10 cellular contexts compared by ENCODE assay signal in genomic region chrX:153885208-153885787, GRCh38. TPM values are rescaled to one million over a fixed set of nuclear protein-coding genes. Genes with fewer than 3 reads are reported as not detected.
DNase-seq lines count a peak whose midpoint lies in the region; ATAC-seq and TF ChIP-seq lines count a peak whose summit lies in the region.
"Had no signal": no experiment of that assay in that cellular context is flagged by ENCODE, and none has a peak within 500 bp of the region (broad histone marks: within the 10 kb centered on the region; RNA-seq: fewer than 3 reads in every experiment).

No MANE protein-coding gene starts in this region.

- H3K4me3 Mint-ChIP-seq in activated naive CD4-positive, alpha-beta T cell treated with anti-CD3 and anti-CD28 coated beads for 36 hours, result peak overlapping the region; percentile 53
- peak overlapping the region; percentile 31 for H3K4me3 Mint-ChIP-seq in T-helper 17 cell

- in situ Hi-C loops in brain microvascular endothelial cell (cut with HindIII; ENCODE audit: low pct_ligation_motif_present, low sequenced_read_pairs), result no loop called here

- H3K27me3 ChIP-seq in iPS-15b (ENCODE audit: control insufficient read depth, insufficient read depth, low read length), result peaks cover 7% of the 10 kb centered on the region
- H3K27me3 ChIP-seq in stomach, result peaks cover 35 to 81% (median 79%) of the 10 kb centered on the region in 3 donors
- peaks cover 12% of the 10 kb centered on the region for H3K27me3 ChIP-seq in brain microvascular endothelial cell (replicated peaks)

- TF ChIP-seq CTCF in stomach (IDR thresholded peaks at IDR 0.05), result no peak
- no peak for TF ChIP-seq CTCF in brain microvascular endothelial cell (IDR thresholded peaks at IDR 0.05; ENCODE audit: low read depth, low read length, missing control alignments)

- H3K9me3 Mint-ChIP-seq in activated naive CD4-positive, alpha-beta T cell treated with anti-CD3 and anti-CD28 coated beads for 36 hours, result no peaks in the 10 kb centered on the region

- 7 to 32% (median 19%) methylated on average over 25 to 32 of the region's 32 CpGs; no CpG with 5 or more reads in 1 of the 5 donors for WGBS in stomach, 5 donors

- H3K27me3 Mint-ChIP-seq in activated naive CD4-positive, alpha-beta T cell treated with anti-CD3 and anti-CD28 coated beads for 36 hours (ENCODE audit: low read depth), result peaks cover 8% of the 10 kb centered on the region
- no peaks in the 10 kb centered on the region for H3K27me3 Mint-ChIP-seq in T-helper 17 cell

- no peaks in the 10 kb centered on the region for H3K36me3 Mint-ChIP-seq in activated naive CD4-positive, alpha-beta T cell treated with anti-CD3 and anti-CD28 coated beads for 36 hours (ENCODE audit: low read depth)
- no peaks in the 10 kb centered on the region for H3K36me3 Mint-ChIP-seq in T-helper 17 cell (ENCODE audit: low read depth)

- CTCF ChIA-PET in activated naive CD4-positive, alpha-beta T cell treated with anti-CD3 and anti-CD28 coated beads for 36 hours (lab: Charles Lee), result no interaction called here

- H3K4me3 ChIP-seq in iPS-15b (ENCODE audit: low read depth, low read length) (peak overlapping the region; percentile 46), stomach (peak overlapping the region; percentile 15 to 33 (median 21)), brain microvascular endothelial cell (ENCODE audit: low read depth, low read length) (no peak overlapping the region)

- TF ChIP-seq EP300 in stomach (IDR thresholded peaks at IDR 0.05), result no peak

- intact Hi-C loops in activated naive CD4-positive, alpha-beta T cell treated with anti-CD3 and anti-CD28 coated beads for 36 hours (cut with micrococcal nuclease), result no loop called here
- intact Hi-C loops in stomach (cut with DNase I; ENCODE audit: low total_unique reads), result no loop called here

- peaks cover 3% of the 10 kb centered on the region for H3K4me1 Mint-ChIP-seq in activated naive CD4-positive, alpha-beta T cell treated with anti-CD3 and anti-CD28 coated beads for 36 hours (ENCODE audit: low read depth)
- peaks cover 8% of the 10 kb centered on the region for H3K4me1 Mint-ChIP-seq in T-helper 17 cell

- no peak overlapping the region for H3K27ac Mint-ChIP-seq in activated naive CD4-positive, alpha-beta T cell treated with anti-CD3 and anti-CD28 coated beads for 36 hours
- H3K27ac Mint-ChIP-seq in T-helper 17 cell, result no peak overlapping the region

- H3K36me3 ChIP-seq in iPS-15b (ENCODE audit: control insufficient read depth, insufficient read depth, low read length), result no peaks in the 10 kb centered on the region
- H3K36me3 ChIP-seq in stomach, result no peaks in the 10 kb centered on the region
- no peaks in the 10 kb centered on the region for H3K36me3 ChIP-seq in brain microvascular endothelial cell (replicated peaks)

- ATAC-seq in T-helper 17 cell, result peak; percentile 37
- no peak for ATAC-seq in HG03565 (IDR thresholded peaks at IDR 0.05; ENCODE audit: unreplicated experiment)

- H3K9me3 ChIP-seq in T-helper 17 cell (ENCODE audit: control insufficient read depth, low read length, poor library complexity, severe bottlenecking) (no peaks in the 10 kb centered on the region), iPS-15b (ENCODE audit: control insufficient read depth, insufficient read depth, low read length) (no peaks in the 10 kb centered on the region), stomach (peaks cover 0 to 6% (median 0%) of the 10 kb centered on the region in 4 donors)

- no peak overlapping the region for H3K9ac ChIP-seq in iPS-15b (ENCODE audit: low read depth, low read length)

- no peak for TF ChIP-seq POLR2A in stomach (IDR thresholded peaks at IDR 0.05)
- no peak for TF ChIP-seq POLR2A in erythroblast (IDR thresholded peaks at IDR 0.05; ENCODE audit: low read length)

- H3K4me1 ChIP-seq in iPS-15b (ENCODE audit: control insufficient read depth, insufficient read depth, low read length) (peaks cover 2% of the 10 kb centered on the region), stomach (peaks cover 0 to 13% (median 9%) of the 10 kb centered on the region in 4 donors)
- H3K4me1 ChIP-seq: foreskin keratinocyte had no signal

- H3K27ac ChIP-seq in stomach, result no peak overlapping the region
- H3K27ac ChIP-seq in brain microvascular endothelial cell, result no peak overlapping the region
- H3K27ac ChIP-seq: foreskin keratinocyte had no signal

- DNase-seq in activated naive CD4-positive, alpha-beta T cell treated with anti-CD3 and anti-CD28 coated beads for 36 hours, result no peak
- DNase-seq in activated naive CD4-positive, alpha-beta T cell treated with anti-CD3 and anti-CD28 coated beads, Interleukin-2, amount 50 U/mL, for 16 hours, result no peak
- DNase-seq in T-helper 17 cell, result no peak
- no peak for DNase-seq in stomach
- DNase-seq in erythroblast (lab: John Stamatoyannopoulos, UW), result no peak
- DNase-seq in brain microvascular endothelial cell, result no peak

RNA-seq across cellular contexts. Expression of gene L1CAM, which starts 0.7 kb away (rescaled TPM):
- under 1 TPM; 0.40 to 0.57 TPM for total RNA-seq in activated naive CD4-positive, alpha-beta T cell treated with anti-CD3 and anti-CD28 coated beads for 36 hours
- 1 to 10 TPM; 2.3 to 3.9 TPM for total RNA-seq in T-helper 17 cell
- 10 to 100 TPM in 1 of 5 donors, 1 to 10 TPM in 3, under 1 TPM in 1; under 0.01 to 19.1 (median 2.8) TPM for total RNA-seq in stomach
- 1 to 10 TPM in 1 of 3 donors, under 1 TPM in 2; 0.62 to 3.1 (median 0.76) TPM for polyA plus RNA-seq in stomach

RNA-seq across cellular contexts. Expression of gene AVPR2, which starts 19.2 kb away (rescaled TPM):
- total RNA-seq in activated naive CD4-positive, alpha-beta T cell treated with anti-CD3 and anti-CD28 coated beads for 36 hours, result not detected
- total RNA-seq in T-helper 17 cell (not detected), stomach (under 1 TPM in 1 of 5 donors, not detected in 4; 0.37 TPM)
- polyA plus RNA-seq in stomach, result 1 to 10 TPM in 2 of 3 donors, under 1 TPM in 1; 0.19 to 1.4 (median 1.1) TPM
- total RNA-seq: foreskin keratinocyte; T-helper 2 cell treated with Interferon-gamma antibody and Interleukin-4, amounts not matched to agents 100 ng/mL and 5 ng/mL, for 36 hours had no signal
- polyA plus RNA-seq: foreskin keratinocyte had no signal

RNA-seq across cellular contexts. Expression of gene ARHGAP4, which starts 40.8 kb away (rescaled TPM):
- total RNA-seq in activated naive CD4-positive, alpha-beta T cell treated with anti-CD3 and anti-CD28 coated beads for 36 hours, result 100 to 1,000 TPM; 154 to 161 TPM
- 100 to 1,000 TPM; 374 to 404 TPM for total RNA-seq in T-helper 17 cell
- total RNA-seq in stomach, result 10 to 100 TPM; 18.5 to 93.9 (median 67.7) TPM
- polyA plus RNA-seq in stomach, result 10 to 100 TPM; 24.9 to 35.5 (median 25.2) TPM

RNA-seq across cellular contexts. Expression of gene NAA10, which starts 49.5 kb away (rescaled TPM):
- total RNA-seq in activated naive CD4-positive, alpha-beta T cell treated with anti-CD3 and anti-CD28 coated beads for 36 hours, result 100 to 1,000 TPM; 120 to 121 TPM
- total RNA-seq in T-helper 17 cell (10 to 100 TPM; 42.8 to 48.5 TPM), stomach (10 to 100 TPM; 23.2 to 63.8 (median 35.6) TPM)
- polyA plus RNA-seq in stomach, result 100 to 1,000 TPM; 114 to 161 (median 125) TPM

RNA-seq across cellular contexts. Expression of gene PDZD4, which starts 55.0 kb away (rescaled TPM):
- 1 to 10 TPM in 1 of 2 experiments, under 1 TPM in 1; 0.83 to 1.0 TPM for total RNA-seq in activated naive CD4-positive, alpha-beta T cell treated with anti-CD3 and anti-CD28 coated beads for 36 hours
- 10 to 100 TPM; 31.1 to 45.6 TPM for total RNA-seq in T-helper 17 cell
- 10 to 100 TPM in 1 of 5 donors, 1 to 10 TPM in 4; 4.6 to 11.1 (median 6.7) TPM for total RNA-seq in stomach
- polyA plus RNA-seq in stomach, result 1 to 10 TPM; 2.1 to 5.5 (median 3.4) TPM
